Comparison of ENCODE assay signal across 16 cellular contexts in the genomic region with DNA sequence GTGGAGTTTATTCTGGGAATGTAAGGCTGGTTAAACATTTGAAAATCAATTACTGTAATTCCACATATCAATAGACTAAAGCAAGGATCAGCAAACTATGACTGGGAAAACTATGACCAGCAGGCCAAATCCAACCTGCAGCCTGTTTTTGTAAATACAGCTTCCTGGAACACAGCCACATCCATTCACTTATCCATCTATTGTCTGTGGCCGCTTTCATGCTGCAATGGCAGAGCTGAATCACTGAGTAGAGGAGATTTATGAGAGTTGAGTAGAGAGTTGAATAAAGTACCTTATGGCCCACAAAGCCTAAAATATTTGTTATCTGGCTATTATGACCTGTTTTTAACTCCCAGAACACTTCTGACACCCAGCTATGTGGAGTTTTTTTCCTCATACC. TPM values are rescaled to one million over a fixed set of nuclear protein-coding genes. Genes with fewer than 3 reads are reported as not detected.
DNase-seq lines count a peak whose midpoint lies in the region; ATAC-seq, FAIRE-seq and TF ChIP-seq lines count a peak whose summit lies in the region.
"Had no signal": no experiment of that assay in that cellular context is flagged by ENCODE, and none has a peak within 500 bp of the region (broad histone marks: within the 10 kb centered on the region; RNA-seq: fewer than 3 reads in every experiment).

No MANE protein-coding gene starts in this region.

- no peaks in the 10 kb centered on the region for H3K27me3 Mint-ChIP-seq in Caco-2 (ENCODE audit: insufficient read depth, unreplicated experiment)
- H3K27me3 Mint-ChIP-seq: dendritic cell treated with granulocyte-macrophage colony-stimulating factor and Interleukin-4, amounts not matched to agents 40 ng/mL and 50 ng/mL, for 4 days had no signal

- no peaks in the 10 kb centered on the region for H3K36me3 Mint-ChIP-seq in Caco-2 (ENCODE audit: insufficient read depth, unreplicated experiment)
- H3K36me3 Mint-ChIP-seq: T-cell, type B pancreatic cell had no signal

- no peak overlapping the region for H3K27ac Mint-ChIP-seq in Caco-2 (ENCODE audit: unreplicated experiment)
- H3K27ac Mint-ChIP-seq: dendritic cell treated with granulocyte-macrophage colony-stimulating factor and Interleukin-4, amounts not matched to agents 40 ng/mL and 50 ng/mL, for 4 days; T-cell; type B pancreatic cell had no signal

- BruUV-seq in Caco-2 (replicated peaks; lab: Mats Ljungman, UMichigan) = no TSS peak

- peaks cover 6% of the 10 kb centered on the region for H3K4me1 ChIP-seq in Caco-2

- no peak for TF ChIP-seq CTCF in Caco-2 (IDR thresholded peaks at IDR 0.05; ENCODE audit: insufficient read depth in 1 of 2, low read depth in 1 of 2, low read length in 1 of 2, severe bottlenecking in 1 of 2, unreplicated experiment in 1 of 2)
- TF ChIP-seq CTCF in fibroblast of the aortic adventitia (IDR thresholded peaks at IDR 0.05; ENCODE audit: insufficient read depth, low read length) = no peak
- no peak for TF ChIP-seq CTCF in D721Med (IDR thresholded peaks at IDR 0.05; ENCODE audit: insufficient read depth, missing control alignments)

- CTCF ChIA-PET in Caco-2 (lab: Charles Lee) = no interaction called here

- H3K4me1 Mint-ChIP-seq in Caco-2 (ENCODE audit: low read depth, unreplicated experiment) = peaks cover 8% of the 10 kb centered on the region
- H3K4me1 Mint-ChIP-seq: T-cell had no signal

- POLR2A ChIA-PET in Caco-2 (lab: Charles Lee) = no interaction called here

- DNase-seq in Caco-2 = no peak
- DNase-seq in NCI-H1092 treated with DMSO at 0.1 percent for 48 hours (lab: John Stamatoyannopoulos, UW) = peak; percentile 76
- peak; percentile 44 to 84 for DNase-seq in SHP77 (lab: John Stamatoyannopoulos, UW)
- DNase-seq in fibroblast of the aortic adventitia (ENCODE audit: low read depth) = peak; percentile 36
- DNase-seq in stimulated activated CD4-positive, alpha-beta T cell treated with anti-CD3 and anti-CD28 coated beads, Interleukin-4, amount 100 ng/mL, for 4 hours = no peak
- DNase-seq in D721Med (ENCODE audit: insufficient read length, low spot score) = no peak
- no peak for DNase-seq in stimulated activated CD4-positive, alpha-beta T cell treated with anti-CD3 and anti-CD28 coated beads, Interleukin-4, amount 100 ng/mL, for 24 hours
- DNase-seq: activated T-cell treated with anti-CD3 and anti-CD28 coated beads, Interleukin-2, amount 50 U/mL, for 48 hours; amygdala; DND-41; NCI-H1930; T-cell had no signal

- peaks cover 9% of the 10 kb centered on the region for H3K9me3 Mint-ChIP-seq in Caco-2 (ENCODE audit: unreplicated experiment)
- H3K9me3 Mint-ChIP-seq: dendritic cell treated with granulocyte-macrophage colony-stimulating factor and Interleukin-4, amounts not matched to agents 40 ng/mL and 50 ng/mL, for 4 days; T-cell had no signal

- peak overlapping the region; percentile 64 for H3K4me3 Mint-ChIP-seq in Caco-2 (ENCODE audit: unreplicated experiment)
- H3K4me3 Mint-ChIP-seq: dendritic cell treated with granulocyte-macrophage colony-stimulating factor and Interleukin-4, amounts not matched to agents 40 ng/mL and 50 ng/mL, for 4 days; T-cell; type B pancreatic cell had no signal

- peak overlapping the region; percentile 28; the same call in 1 of the 2 replicates for H3K4me3 ChIP-seq in Caco-2 (ENCODE audit: low read depth, low read length)
- no peak overlapping the region for H3K4me3 ChIP-seq in fibroblast of the aortic adventitia (ENCODE audit: low read depth, low read length)

- H3K9me3 ChIP-seq in Caco-2 = no peaks in the 10 kb centered on the region

- H3K27me3 ChIP-seq in Caco-2 (replicated peaks; ENCODE audit: control insufficient read depth, insufficient read depth, low read length) = no peaks in the 10 kb centered on the region

- no peak for FAIRE-seq in D721Med (lab: Jason Lieb, UNC)
- FAIRE-seq: frontal cortex had no signal

- H3K36me3 ChIP-seq in Caco-2 (ENCODE audit: control insufficient read depth, insufficient read depth, low read length) = no peaks in the 10 kb centered on the region

- intact Hi-C loops in Caco-2 (cut with micrococcal nuclease; ENCODE audit: unreplicated experiment) = no loop called here

- ATAC-seq in HG03097 (IDR thresholded peaks at IDR 0.05; ENCODE audit: low FRiP score, unreplicated experiment) = no peak
- ATAC-seq: T-cell had no signal

RNA-seq across cellular contexts. Expression of a gene that starts 12.2 kb away (rescaled TPM):
- 18.8 and 23.0 TPM in 2 replicates for total RNA-seq in Caco-2 (2022)
- 73.8 and 74.7 TPM in 2 replicates for total RNA-seq in fibroblast of the aortic adventitia (ENCODE audit: low replicate concordance)

Comparison
In these comparisons a context has a peak if more than half of its experiments do, and no peak if none do; other contexts are left out.
1. DNase-seq: peak in NCI-H1092 treated with DMSO at 0.1 percent for 48 hours (single experiment), SHP77 (2 of 2) and fibroblast of the aortic adventitia (single experiment); none in Caco-2 (0 of 2), stimulated activated CD4-positive, alpha-beta T cell treated with anti-CD3 and anti-CD28 coated beads, Interleukin-4, amount 100 ng/mL, for 4 hours (0 of 2), D721Med (single experiment) and stimulated activated CD4-positive, alpha-beta T cell treated with anti-CD3 and anti-CD28 coated beads, Interleukin-4, amount 100 ng/mL, for 24 hours (single experiment).